In the genomic region with DNA sequence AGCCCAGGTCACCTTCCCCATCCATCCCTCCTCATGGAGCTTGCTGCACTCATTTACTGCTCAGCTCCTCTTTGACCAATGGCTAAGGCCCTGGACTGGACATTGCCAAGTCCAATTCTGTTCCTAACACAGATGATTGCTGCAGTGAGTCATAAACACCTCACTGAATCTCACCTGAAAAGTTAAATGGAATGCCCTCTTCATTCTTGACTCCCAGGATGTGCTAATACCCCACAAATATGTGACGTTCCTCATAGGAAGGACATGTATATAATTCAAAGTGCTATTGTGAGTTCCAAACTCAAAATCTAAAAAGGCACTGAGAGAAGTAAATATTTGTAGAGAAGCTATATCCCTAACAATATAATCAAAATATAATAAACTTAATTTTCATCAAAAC, we compare ENCODE assay signal across 19 cellular contexts.
"Had no signal": no experiment of that assay in that cellular context is flagged by ENCODE, and none has a peak within 500 bp of the region (broad histone marks: within the 10 kb centered on the region; RNA-seq: fewer than 3 reads in every experiment).

No MANE protein-coding gene starts in this region.

- H3K36me3 ChIP-seq: MG63, SJCRH30 had no signal

- H3K9me3 ChIP-seq: MG63, SJCRH30 had no signal

- H3K4me1 ChIP-seq: SJCRH30 had no signal

- FAIRE-seq: RCC 7860 had no signal

- H3K27ac ChIP-seq: SJCRH30 had no signal

- DNase-seq: KBM-7, MG63, NCI-H1092, NCI-H1105 treated with DMSO at 0.1 percent for 48 hours, NCI-H1436, NCI-H187, NCI-H2029, NCI-H2081 treated with DMSO at 0.1 percent for 48 hours, NCI-H2171, NCI-H226, NCI-H446, NCI-H510A, NCI-H524 treated with DMSO at 0.1 percent for 48 hours, NCI-H69, NCI-H774, RPMI8226, SHP77 treated with DMSO at 0.1 percent for 48 hours, SJCRH30 had no signal

- H3K4me3 ChIP-seq: MG63, SJCRH30 had no signal

- H3K27me3 ChIP-seq: MG63, SJCRH30 had no signal
